ENCODE assay signal across 1 cellular context in the genomic region with DNA sequence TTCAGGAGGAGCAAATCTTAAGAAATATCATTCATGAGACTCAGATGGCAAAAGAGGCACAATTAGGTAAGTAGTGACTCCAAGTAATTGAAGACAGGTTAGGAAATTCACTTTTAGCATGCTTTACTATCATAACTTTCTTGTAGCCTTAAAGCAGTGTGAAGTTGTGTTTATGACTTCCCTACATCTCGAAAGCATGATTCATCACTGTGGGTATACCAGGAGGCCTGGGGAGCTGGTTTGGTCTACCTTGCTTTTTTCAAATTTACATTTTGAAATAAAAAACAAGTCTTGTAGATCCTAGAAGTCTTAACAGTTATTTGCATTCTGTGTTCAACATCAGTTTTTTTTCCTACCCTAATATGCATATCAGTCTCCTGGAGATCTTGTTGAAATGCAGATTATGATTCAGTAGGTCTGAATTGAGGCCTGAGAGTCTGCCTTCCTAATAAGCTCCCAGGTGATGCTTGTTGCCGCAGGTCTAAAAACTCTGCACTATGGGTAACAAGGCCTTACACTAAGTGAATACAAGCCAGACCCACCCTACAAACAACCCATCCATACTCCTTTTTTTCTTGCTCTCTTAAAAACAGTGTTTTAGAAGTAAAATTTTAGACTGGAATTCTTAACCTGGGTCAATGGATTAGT.
TF ChIP-seq lines count a peak whose summit lies in the region.

No MANE protein-coding gene starts in this region.

TF ChIP-seq in GM23338, 12 proteins besides CTCF, POLR2A, EP300 and RAD21 (continued from another document):
- TF ChIP-seq, protein P1, sequence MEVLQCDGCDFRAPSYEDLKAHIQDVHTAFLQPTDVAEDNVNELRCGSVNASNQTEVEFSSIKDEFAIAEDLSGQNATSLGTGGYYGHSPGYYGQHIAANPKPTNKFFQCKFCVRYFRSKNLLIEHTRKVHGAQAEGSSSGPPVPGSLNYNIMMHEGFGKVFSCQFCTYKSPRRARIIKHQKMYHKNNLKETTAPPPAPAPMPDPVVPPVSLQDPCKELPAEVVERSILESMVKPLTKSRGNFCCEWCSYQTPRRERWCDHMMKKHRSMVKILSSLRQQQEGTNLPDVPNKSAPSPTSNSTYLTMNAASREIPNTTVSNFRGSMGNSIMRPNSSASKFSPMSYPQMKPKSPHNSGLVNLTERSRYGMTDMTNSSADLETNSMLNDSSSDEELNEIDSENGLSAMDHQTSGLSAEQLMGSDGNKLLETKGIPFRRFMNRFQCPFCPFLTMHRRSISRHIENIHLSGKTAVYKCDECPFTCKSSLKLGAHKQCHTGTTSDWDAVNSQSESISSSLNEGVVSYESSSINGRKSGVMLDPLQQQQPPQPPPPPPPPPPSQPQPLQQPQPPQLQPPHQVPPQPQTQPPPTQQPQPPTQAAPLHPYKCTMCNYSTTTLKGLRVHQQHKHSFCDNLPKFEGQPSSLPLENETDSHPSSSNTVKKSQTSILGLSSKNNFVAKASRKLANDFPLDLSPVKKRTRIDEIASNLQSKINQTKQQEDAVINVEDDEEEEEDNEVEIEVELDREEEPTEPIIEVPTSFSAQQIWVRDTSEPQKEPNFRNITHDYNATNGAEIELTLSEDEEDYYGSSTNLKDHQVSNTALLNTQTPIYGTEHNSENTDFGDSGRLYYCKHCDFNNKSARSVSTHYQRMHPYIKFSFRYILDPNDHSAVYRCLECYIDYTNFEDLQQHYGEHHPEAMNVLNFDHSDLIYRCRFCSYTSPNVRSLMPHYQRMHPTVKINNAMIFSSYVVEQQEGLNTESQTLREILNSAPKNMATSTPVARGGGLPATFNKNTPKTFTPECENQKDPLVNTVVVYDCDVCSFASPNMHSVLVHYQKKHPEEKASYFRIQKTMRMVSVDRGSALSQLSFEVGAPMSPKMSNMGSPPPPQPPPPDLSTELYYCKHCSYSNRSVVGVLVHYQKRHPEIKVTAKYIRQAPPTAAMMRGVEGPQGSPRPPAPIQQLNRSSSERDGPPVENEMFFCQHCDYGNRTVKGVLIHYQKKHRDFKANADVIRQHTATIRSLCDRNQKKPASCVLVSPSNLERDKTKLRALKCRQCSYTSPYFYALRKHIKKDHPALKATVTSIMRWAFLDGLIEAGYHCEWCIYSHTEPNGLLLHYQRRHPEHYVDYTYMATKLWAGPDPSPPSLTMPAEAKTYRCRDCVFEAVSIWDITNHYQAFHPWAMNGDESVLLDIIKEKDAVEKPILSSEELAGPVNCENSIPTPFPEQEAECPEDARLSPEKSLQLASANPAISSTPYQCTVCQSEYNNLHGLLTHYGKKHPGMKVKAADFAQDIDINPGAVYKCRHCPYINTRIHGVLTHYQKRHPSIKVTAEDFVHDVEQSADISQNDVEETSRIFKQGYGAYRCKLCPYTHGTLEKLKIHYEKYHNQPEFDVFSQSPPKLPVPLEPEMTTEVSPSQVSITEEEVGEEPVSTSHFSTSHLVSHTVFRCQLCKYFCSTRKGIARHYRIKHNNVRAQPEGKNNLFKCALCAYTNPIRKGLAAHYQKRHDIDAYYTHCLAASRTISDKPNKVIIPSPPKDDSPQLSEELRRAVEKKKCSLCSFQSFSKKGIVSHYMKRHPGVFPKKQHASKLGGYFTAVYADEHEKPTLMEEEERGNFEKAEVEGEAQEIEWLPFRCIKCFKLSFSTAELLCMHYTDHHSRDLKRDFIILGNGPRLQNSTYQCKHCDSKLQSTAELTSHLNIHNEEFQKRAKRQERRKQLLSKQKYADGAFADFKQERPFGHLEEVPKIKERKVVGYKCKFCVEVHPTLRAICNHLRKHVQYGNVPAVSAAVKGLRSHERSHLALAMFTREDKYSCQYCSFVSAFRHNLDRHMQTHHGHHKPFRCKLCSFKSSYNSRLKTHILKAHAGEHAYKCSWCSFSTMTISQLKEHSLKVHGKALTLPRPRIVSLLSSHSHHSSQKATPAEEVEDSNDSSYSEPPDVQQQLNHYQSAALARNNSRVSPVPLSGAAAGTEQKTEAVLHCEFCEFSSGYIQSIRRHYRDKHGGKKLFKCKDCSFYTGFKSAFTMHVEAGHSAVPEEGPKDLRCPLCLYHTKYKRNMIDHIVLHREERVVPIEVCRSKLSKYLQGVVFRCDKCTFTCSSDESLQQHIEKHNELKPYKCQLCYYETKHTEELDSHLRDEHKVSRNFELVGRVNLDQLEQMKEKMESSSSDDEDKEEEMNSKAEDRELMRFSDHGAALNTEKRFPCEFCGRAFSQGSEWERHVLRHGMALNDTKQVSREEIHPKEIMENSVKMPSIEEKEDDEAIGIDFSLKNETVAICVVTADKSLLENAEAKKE (CRISPR knock-in tag; IDR thresholded peaks at IDR 0.05): no peak
- no peak for TF ChIP-seq ZNF114 (CRISPR knock-in tag; IDR thresholded peaks at IDR 0.05)
